Comparison of ENCODE assay signal across 8 cellular contexts in the genomic region with DNA sequence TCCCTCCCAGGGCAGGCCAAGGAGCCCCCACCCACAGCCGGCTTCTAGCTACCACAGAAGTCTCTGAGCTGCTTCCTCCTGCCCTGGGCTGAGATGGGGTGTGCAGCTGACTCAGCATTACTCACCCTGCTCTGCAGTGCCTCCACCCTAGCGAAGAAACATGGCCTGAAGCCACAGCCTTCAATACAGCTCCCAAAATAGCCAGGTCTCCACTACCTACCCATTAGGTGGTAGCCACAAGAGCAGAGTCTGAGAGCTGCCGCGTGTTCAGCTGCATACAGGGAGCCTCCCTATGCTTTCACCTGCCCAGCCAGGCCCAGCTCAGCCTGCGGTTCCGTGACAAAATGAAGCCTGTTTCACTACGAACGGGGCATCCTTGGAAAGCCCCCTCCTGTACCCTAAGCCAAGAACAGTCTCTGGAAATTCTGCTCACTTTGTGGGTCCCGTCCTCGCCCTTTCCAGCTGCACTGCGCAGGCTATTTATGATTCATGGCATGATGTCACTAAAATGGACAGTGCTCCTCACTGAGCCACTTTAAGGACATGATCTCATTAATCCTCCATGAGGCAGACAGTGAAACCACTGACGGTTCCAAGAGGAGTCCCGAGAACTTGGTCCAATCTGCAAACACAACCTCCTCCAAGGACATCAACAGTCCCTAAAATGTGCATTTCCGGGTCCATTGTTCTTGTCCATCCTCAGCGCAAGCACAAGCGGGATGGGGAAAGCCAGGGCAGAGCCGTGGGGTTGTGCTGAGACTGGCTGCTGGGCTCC. TPM values are rescaled to one million over a fixed set of nuclear protein-coding genes. Genes with fewer than 3 reads are reported as not detected.
A peak's percentile ranks its signal among the peaks of the same experiment; 100 is the strongest.
DNase-seq lines count a peak whose midpoint lies in the region; ATAC-seq and TF ChIP-seq lines count a peak whose summit lies in the region.

No MANE protein-coding gene starts in this region.

- H3K27ac Mint-ChIP-seq in activated CD4-positive, alpha-beta memory T cell treated with anti-CD3 and anti-CD28 coated beads for 36 hours: peak overlapping the region; percentile 92
- peak overlapping the region; percentile 98 for H3K27ac Mint-ChIP-seq in stimulated activated effector memory CD8-positive, alpha-beta T cell treated with anti-CD3 and anti-CD28 coated beads, Interleukin-12 subunit alpha, Interleukin-12 subunit beta, amount 100 ng/mL, for 72 hours

- DNase-seq in AG10803 (ENCODE audit: low read depth): peak; percentile 87
- DNase-seq in HT1080 (ENCODE audit: low read depth): peak; percentile 98
- peak; percentile 91 for DNase-seq in activated CD4-positive, alpha-beta memory T cell treated with anti-CD3 and anti-CD28 coated beads for 36 hours
- peak; percentile 80 for DNase-seq in dermis blood vessel endothelial cell
- peak in 1 of 2 donors; percentile 59 for DNase-seq in stimulated activated effector memory CD8-positive, alpha-beta T cell treated with anti-CD3 and anti-CD28 coated beads, Interleukin-12 subunit alpha, Interleukin-12 subunit beta, amount 100 ng/mL, for 72 hours (ENCODE audit: low spot score in 2 of 2)
- DNase-seq in NCI-H1930 (lab: John Stamatoyannopoulos, UW): no peak

- no peaks in the 10 kb centered on the region for H3K9me3 ChIP-seq in muscle layer of colon (ENCODE audit: low read length)

- peaks cover 78% of the 10 kb centered on the region for H3K36me3 Mint-ChIP-seq in activated CD4-positive, alpha-beta memory T cell treated with anti-CD3 and anti-CD28 coated beads for 36 hours
- peaks cover 100% of the 10 kb centered on the region for H3K36me3 Mint-ChIP-seq in stimulated activated effector memory CD8-positive, alpha-beta T cell treated with anti-CD3 and anti-CD28 coated beads, Interleukin-12 subunit alpha, Interleukin-12 subunit beta, amount 100 ng/mL, for 72 hours

- peaks cover 95% of the 10 kb centered on the region for H3K4me1 Mint-ChIP-seq in activated CD4-positive, alpha-beta memory T cell treated with anti-CD3 and anti-CD28 coated beads for 36 hours (ENCODE audit: low read depth)
- peaks cover 98% of the 10 kb centered on the region for H3K4me1 Mint-ChIP-seq in stimulated activated effector memory CD8-positive, alpha-beta T cell treated with anti-CD3 and anti-CD28 coated beads, Interleukin-12 subunit alpha, Interleukin-12 subunit beta, amount 100 ng/mL, for 72 hours

- POLR2A ChIA-PET in activated CD4-positive, alpha-beta memory T cell treated with anti-CD3 and anti-CD28 coated beads for 36 hours (lab: Charles Lee): interaction anchor here (0.9 to 2.9 kb wide), 5 partner anchors 10 to 21 kb away, joined by 4 to 26 read pairs (median 7); a partner anchor contains a TSS

- intact Hi-C loops in activated CD4-positive, alpha-beta memory T cell treated with anti-CD3 and anti-CD28 coated beads for 36 hours (cut with micrococcal nuclease): loop anchor here (1.0 to 2.0 kb wide), 4 partner anchors 10 to 85 kb away; a partner anchor contains a TSS

- ATAC-seq in GM21367 (IDR thresholded peaks at IDR 0.05; ENCODE audit: unreplicated experiment): peak; percentile 67
- ATAC-seq in stimulated activated effector memory CD8-positive, alpha-beta T cell treated with anti-CD3 and anti-CD28 coated beads, Interleukin-12 subunit alpha, Interleukin-12 subunit beta, amount 100 ng/mL, for 72 hours: peak; percentile 89

- H3K27me3 ChIP-seq in muscle layer of colon (ENCODE audit: control insufficient read depth in 1 of 2, insufficient read depth in 2 of 2, low read length in 2 of 2): no peaks in the 10 kb centered on the region

- H3K9ac ChIP-seq in muscle layer of colon (ENCODE audit: low read length): no peak overlapping the region

- H3K4me1 ChIP-seq in muscle layer of colon (ENCODE audit: insufficient read depth, low read length): peaks cover 96% of the 10 kb centered on the region

- H3K27me3 Mint-ChIP-seq in activated CD4-positive, alpha-beta memory T cell treated with anti-CD3 and anti-CD28 coated beads for 36 hours: no peaks in the 10 kb centered on the region

- peaks cover 78% of the 10 kb centered on the region for H3K36me3 ChIP-seq in muscle layer of colon (ENCODE audit: insufficient read depth, low read length)

- CTCF ChIA-PET in activated CD4-positive, alpha-beta memory T cell treated with anti-CD3 and anti-CD28 coated beads for 36 hours (lab: Charles Lee): interaction anchor here (0.8 to 3.8 kb wide), 7 partner anchors 10 to 77 kb away, joined by 3 to 20 read pairs (median 3); a partner anchor contains a TSS

- TF ChIP-seq CTCF in AG10803 (conservative IDR thresholded peaks at IDR 0.05; ENCODE audit: low read length): no peak

- peak overlapping the region; percentile 12 for H3K27ac ChIP-seq in muscle layer of colon (ENCODE audit: low read depth, low read length)

- H3K4me3 Mint-ChIP-seq in activated CD4-positive, alpha-beta memory T cell treated with anti-CD3 and anti-CD28 coated beads for 36 hours: peak overlapping the region; percentile 37
- H3K4me3 Mint-ChIP-seq in stimulated activated effector memory CD8-positive, alpha-beta T cell treated with anti-CD3 and anti-CD28 coated beads, Interleukin-12 subunit alpha, Interleukin-12 subunit beta, amount 100 ng/mL, for 72 hours: peak overlapping the region; percentile 83

- H3K9me3 Mint-ChIP-seq in activated CD4-positive, alpha-beta memory T cell treated with anti-CD3 and anti-CD28 coated beads for 36 hours: no peaks in the 10 kb centered on the region
- no peaks in the 10 kb centered on the region for H3K9me3 Mint-ChIP-seq in stimulated activated effector memory CD8-positive, alpha-beta T cell treated with anti-CD3 and anti-CD28 coated beads, Interleukin-12 subunit alpha, Interleukin-12 subunit beta, amount 100 ng/mL, for 72 hours

- H3K4me3 ChIP-seq in AG10803 (ENCODE audit: low read length) (no peak overlapping the region), muscle layer of colon (ENCODE audit: low read depth in 1 of 2, low read length in 2 of 2) (no peak overlapping the region)

RNA-seq across cellular contexts. Expression of a gene that starts 20.2 kb away (rescaled TPM):
- total RNA-seq in HT1080 (2014; rRNA removed; shearing (Covaris generic)): 369 and 395 TPM in 2 replicates
- polyA plus RNA-seq in HT1080 (2015; cell fraction: cytosol; rRNA removed): 381 and 391 TPM in 2 replicates
- polyA plus RNA-seq in HT1080 (2015; cell fraction: nucleus; rRNA removed): 417 and 423 TPM in 2 replicates
- 100 to 1,000 TPM; 351 to 353 TPM for total RNA-seq in activated CD4-positive, alpha-beta memory T cell treated with anti-CD3 and anti-CD28 coated beads for 36 hours
- 344 and 584 TPM in 2 replicates for total RNA-seq in dermis blood vessel endothelial cell

Comparison
In these comparisons a context has a peak if more than half of its experiments do, and no peak if none do; other contexts are left out.
1. DNase-seq: peak in AG10803 (single experiment), HT1080 (single experiment), activated CD4-positive, alpha-beta memory T cell treated with anti-CD3 and anti-CD28 coated beads for 36 hours (single experiment) and dermis blood vessel endothelial cell (single experiment); none in NCI-H1930 (0 of 2).